In the genomic region with DNA sequence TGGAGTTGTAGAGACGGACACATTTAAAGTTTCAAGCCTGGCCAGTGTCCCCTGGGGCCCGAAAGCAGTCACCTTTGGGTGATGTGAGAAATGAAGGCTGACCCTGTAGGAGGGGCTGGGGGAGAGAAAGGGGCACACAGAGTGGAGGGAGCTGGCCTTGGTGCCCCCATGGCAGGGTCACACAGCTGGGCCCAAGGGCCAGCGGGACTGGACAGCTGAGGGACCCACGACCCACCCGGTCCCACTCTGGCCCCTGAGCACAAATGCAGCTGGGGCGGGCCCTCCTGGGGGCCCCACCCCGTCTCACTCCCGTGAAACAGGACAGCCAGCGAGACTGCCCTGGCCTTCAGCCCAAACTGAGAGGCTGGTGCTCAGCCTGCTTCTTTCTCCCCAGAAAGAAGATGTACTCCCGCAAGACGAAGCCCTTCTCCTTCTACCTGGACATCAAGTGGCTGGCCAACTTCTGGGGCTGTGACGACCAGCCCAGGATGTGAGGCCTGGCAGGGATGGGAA, we compare ENCODE assay signal across 1 cellular context.
TF ChIP-seq lines count a peak whose summit lies in the region.

No MANE protein-coding gene starts in this region.

TF ChIP-seq in liver, 16 proteins besides CTCF, POLR2A, EP300 and RAD21:
- no peak for TF ChIP-seq SP1 (IDR thresholded peaks at IDR 0.05)
- no peak for TF ChIP-seq NR2F2 (IDR thresholded peaks at IDR 0.05)
- TF ChIP-seq HNF4A (conservative IDR thresholded peaks at IDR 0.05) = no peak
